ENCODE assay signal across 8 cellular contexts in the genomic region with DNA sequence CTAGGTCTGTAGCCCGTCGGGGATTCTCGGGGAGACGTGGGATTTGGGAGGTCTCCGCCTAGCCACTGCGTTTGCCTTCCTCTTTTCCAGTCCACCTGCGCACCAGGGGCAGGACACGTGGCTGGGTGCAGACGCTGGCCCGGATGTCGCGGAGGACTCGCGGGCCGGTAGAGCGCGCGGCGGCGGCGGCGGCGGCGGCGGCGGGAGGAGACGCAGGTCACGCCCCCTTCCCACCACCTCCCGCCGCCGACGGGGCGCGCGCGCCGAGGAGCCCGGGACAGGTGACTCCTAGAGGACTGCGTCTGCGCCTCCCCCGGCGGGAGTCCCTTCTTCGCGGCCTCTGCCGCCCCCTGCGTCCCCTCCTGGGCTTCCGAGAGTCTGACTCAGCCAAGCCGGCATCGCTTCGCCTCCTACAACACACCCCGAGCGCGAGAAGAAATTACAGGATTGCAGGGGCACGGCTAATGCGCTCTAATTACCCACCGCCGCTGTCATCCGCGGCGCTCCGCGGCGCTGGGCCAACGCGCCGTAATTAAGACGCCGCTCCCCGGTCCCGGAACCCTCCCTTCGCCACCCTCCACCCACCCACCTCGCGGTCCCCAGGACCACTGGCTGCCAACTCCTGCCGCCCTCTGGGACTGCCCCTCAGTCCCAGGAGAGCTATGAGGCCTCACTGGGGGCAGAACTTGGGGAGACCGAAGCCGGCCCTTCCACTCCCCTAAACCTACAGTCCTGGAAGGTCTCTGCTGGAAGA.
DNase-seq lines count a peak whose midpoint lies in the region; ATAC-seq, FAIRE-seq and TF ChIP-seq lines count a peak whose summit lies in the region.

No MANE protein-coding gene starts in this region.

- no peaks in the 10 kb centered on the region for H3K9me3 Mint-ChIP-seq in activated CD8-positive, alpha-beta memory T cell treated with anti-CD3 and anti-CD28 coated beads, Interleukin-2, amount 10 ng/mL, durations not matched to agents 7 days and 5 days (ENCODE audit: low read depth)
- no peaks in the 10 kb centered on the region for H3K9me3 Mint-ChIP-seq in natural killer cell
- peaks cover 4% of the 10 kb centered on the region in 2 donors for H3K9me3 Mint-ChIP-seq in stimulated activated naive B cell treated with anti-CD40 and anti-IgM and Interleukin-4, amounts not matched to agents 10 μg/mL and 1 μg/mL and 100 μg/mL, for 72 hours

- peak overlapping the region; percentile 35 for H3K4me3 ChIP-seq in epithelial cell of esophagus (ENCODE audit: low read length)

- TF ChIP-seq CTCF in epithelial cell of esophagus (IDR thresholded peaks at IDR 0.05; ENCODE audit: insufficient read depth, low read depth, low read length, missing control alignments) = no peak
- TF ChIP-seq CTCF in natural killer cell (IDR thresholded peaks at IDR 0.05) = no peak

- ATAC-seq in activated CD8-positive, alpha-beta memory T cell treated with anti-CD3 and anti-CD28 coated beads, Interleukin-2, amount 10 ng/mL, durations not matched to agents 7 days and 5 days = peak; percentile 73
- ATAC-seq in natural killer cell (peak; percentile 69 to 73 (median 71)), HG03159 (IDR thresholded peaks at IDR 0.05; ENCODE audit: unreplicated experiment) (no peak)
- peak; percentile 43 to 45 for ATAC-seq in stimulated activated naive B cell treated with anti-CD40 and anti-IgM and Interleukin-4, amounts not matched to agents 10 μg/mL and 1 μg/mL and 100 μg/mL, for 72 hours (replicated peaks)

- peak; percentile 29 for FAIRE-seq in GM18507 (lab: Jason Lieb, UNC)

- no peak overlapping the region for H3K27ac Mint-ChIP-seq in activated CD8-positive, alpha-beta memory T cell treated with anti-CD3 and anti-CD28 coated beads, Interleukin-2, amount 10 ng/mL, durations not matched to agents 7 days and 5 days
- peak overlapping the region in 1 of 2 donors; percentile 35 for H3K27ac Mint-ChIP-seq in natural killer cell
- H3K27ac Mint-ChIP-seq in stimulated activated naive B cell treated with anti-CD40 and anti-IgM and Interleukin-4, amounts not matched to agents 10 μg/mL and 1 μg/mL and 100 μg/mL, for 72 hours = peak overlapping the region; percentile 51

- CTCF ChIA-PET in activated CD8-positive, alpha-beta memory T cell treated with anti-CD3 and anti-CD28 coated beads, Interleukin-2, amount 10 ng/mL, durations not matched to agents 7 days and 5 days (lab: Charles Lee) = interaction anchor here (0.6 to 3.0 kb wide), 4 partner anchors 21 to 233 kb away, joined by 3 to 8 read pairs (median 4); a partner anchor contains a TSS

- intact Hi-C loops in natural killer cell (cut with micrococcal nuclease) = no loop called here

- peaks cover 10% of the 10 kb centered on the region for H3K4me1 Mint-ChIP-seq in activated CD8-positive, alpha-beta memory T cell treated with anti-CD3 and anti-CD28 coated beads, Interleukin-2, amount 10 ng/mL, durations not matched to agents 7 days and 5 days
- peaks cover 0 to 22% of the 10 kb centered on the region in 2 donors for H3K4me1 Mint-ChIP-seq in natural killer cell
- H3K4me1 Mint-ChIP-seq in stimulated activated naive B cell treated with anti-CD40 and anti-IgM and Interleukin-4, amounts not matched to agents 10 μg/mL and 1 μg/mL and 100 μg/mL, for 72 hours = peaks cover 26 to 53% of the 10 kb centered on the region in 2 donors

- H3K27me3 Mint-ChIP-seq in activated CD8-positive, alpha-beta memory T cell treated with anti-CD3 and anti-CD28 coated beads, Interleukin-2, amount 10 ng/mL, durations not matched to agents 7 days and 5 days = peaks cover 59% of the 10 kb centered on the region
- peaks cover 47 to 52% of the 10 kb centered on the region in 2 donors for H3K27me3 Mint-ChIP-seq in natural killer cell (ENCODE audit: low read depth in 2 of 2)
- peaks cover 51 to 78% of the 10 kb centered on the region in 2 donors for H3K27me3 Mint-ChIP-seq in stimulated activated naive B cell treated with anti-CD40 and anti-IgM and Interleukin-4, amounts not matched to agents 10 μg/mL and 1 μg/mL and 100 μg/mL, for 72 hours

- H3K36me3 Mint-ChIP-seq in activated CD8-positive, alpha-beta memory T cell treated with anti-CD3 and anti-CD28 coated beads, Interleukin-2, amount 10 ng/mL, durations not matched to agents 7 days and 5 days = no peaks in the 10 kb centered on the region
- no peaks in the 10 kb centered on the region for H3K36me3 Mint-ChIP-seq in natural killer cell
- peaks cover 3 to 13% of the 10 kb centered on the region in 2 donors for H3K36me3 Mint-ChIP-seq in stimulated activated naive B cell treated with anti-CD40 and anti-IgM and Interleukin-4, amounts not matched to agents 10 μg/mL and 1 μg/mL and 100 μg/mL, for 72 hours

- peak; percentile 42 for DNase-seq in GM18507 (ENCODE audit: extremely low spot score, insufficient read length, low read depth)
- peak; percentile 90 for DNase-seq in NCI-H146 (lab: John Stamatoyannopoulos, UW)
- peak; percentile 54 for DNase-seq in activated CD8-positive, alpha-beta memory T cell treated with anti-CD3 and anti-CD28 coated beads, Interleukin-2, amount 10 ng/mL, durations not matched to agents 7 days and 5 days
- DNase-seq in epithelial cell of esophagus (ENCODE audit: low read depth) = peak; percentile 57
- peak; percentile 39 for DNase-seq in natural killer cell
- peak; percentile 36 for DNase-seq in stimulated activated naive B cell treated with anti-CD40 and anti-IgM and Interleukin-4, amounts not matched to agents 10 μg/mL and 1 μg/mL and 100 μg/mL, for 72 hours
- no peak for DNase-seq in pons (ENCODE audit: low spot score)

- H3K4me3 Mint-ChIP-seq in activated CD8-positive, alpha-beta memory T cell treated with anti-CD3 and anti-CD28 coated beads, Interleukin-2, amount 10 ng/mL, durations not matched to agents 7 days and 5 days = no peak overlapping the region
- H3K4me3 Mint-ChIP-seq in natural killer cell = peak overlapping the region; percentile 78
- H3K4me3 Mint-ChIP-seq in stimulated activated naive B cell treated with anti-CD40 and anti-IgM and Interleukin-4, amounts not matched to agents 10 μg/mL and 1 μg/mL and 100 μg/mL, for 72 hours = peak overlapping the region; percentile 74 to 78
